In genomic region chr5:98489021-98489420, GRCh38 we compare ENCODE assay signal across 23 cellular contexts.
A peak's percentile ranks its signal among the peaks of the same experiment; 100 is the strongest.
DNase-seq lines count a peak whose midpoint lies in the region; ATAC-seq, FAIRE-seq and TF ChIP-seq lines count a peak whose summit lies in the region.
"Had no signal": no experiment of that assay in that cellular context is flagged by ENCODE, and none has a peak within 500 bp of the region (broad histone marks: within the 10 kb centered on the region; RNA-seq: fewer than 3 reads in every experiment).

No MANE protein-coding gene starts in this region.

- TF ChIP-seq CTCF in HFF-Myc (IDR thresholded peaks at IDR 0.05; ENCODE audit: low read depth, low read length, missing control alignments): no peak
- TF ChIP-seq CTCF in astrocyte (IDR thresholded peaks at IDR 0.05; ENCODE audit: insufficient read depth, low read depth, low read length): no peak
- TF ChIP-seq CTCF in fibroblast of mammary gland (conservative IDR thresholded peaks at IDR 0.05; ENCODE audit: control insufficient read depth, insufficient read depth, low read depth, low read length): no peak

- ATAC-seq in GM21515 (IDR thresholded peaks at IDR 0.05; ENCODE audit: unreplicated experiment): no peak
- ATAC-seq: CD8-positive, alpha-beta T cell; GM12878; GM23338; HCT116 had no signal

- H3K27ac Mint-ChIP-seq in astrocyte (ENCODE audit: unreplicated experiment): no peak overlapping the region
- H3K27ac Mint-ChIP-seq: B cell; CD4-positive, CD25-positive, alpha-beta regulatory T cell; CD8-positive, alpha-beta T cell; GM23338; H9; HFFc6 had no signal

- no peaks in the 10 kb centered on the region for H3K27me3 ChIP-seq in astrocyte (ENCODE audit: insufficient read depth, low read length)
- H3K27me3 ChIP-seq: BLaER1 had no signal

- H3K4me3 Mint-ChIP-seq in astrocyte (ENCODE audit: unreplicated experiment): no peak overlapping the region
- H3K4me3 Mint-ChIP-seq: B cell; CD4-positive, CD25-positive, alpha-beta regulatory T cell; CD8-positive, alpha-beta T cell; GM23338; H9; HFFc6 had no signal

- no peak overlapping the region for H3K4me2 ChIP-seq in astrocyte (ENCODE audit: low read length)
- H3K4me2 ChIP-seq: BLaER1, GM23338 had no signal

- peak; percentile 17 for FAIRE-seq in astrocyte (lab: Jason Lieb, UNC)
- FAIRE-seq: D721Med, GM12878, GM19239 had no signal

- no peak overlapping the region for H3K27ac ChIP-seq in astrocyte (ENCODE audit: low read depth, low read length)
- H3K27ac ChIP-seq: BLaER1, C4-2B had no signal

- no peaks in the 10 kb centered on the region for H3K9me3 ChIP-seq in astrocyte (ENCODE audit: insufficient read depth, low read depth, low read length)
- H3K9me3 ChIP-seq: BLaER1, Caco-2 had no signal

- DNase-seq in HFF-Myc (ENCODE audit: extremely low read depth, low read depth) (peak; percentile 76), astrocyte (ENCODE audit: low read depth) (no peak), fibroblast of mammary gland (ENCODE audit: low read depth) (peak; percentile 32), T1000 (lab: John Stamatoyannopoulos, UW) (no peak), cerebellar cortex (ENCODE audit: low spot score) (no peak)
- DNase-seq: Caco-2; CD4-positive, CD25-positive, alpha-beta regulatory T cell; CD8-positive, alpha-beta T cell; DMS 273 treated with DMSO at 0.1 percent for 48 hours; DMS79; EL; GDM1; H9; HFFc6 had no signal

- H3K27me3 Mint-ChIP-seq in astrocyte (ENCODE audit: low read depth, unreplicated experiment): no peaks in the 10 kb centered on the region
- H3K27me3 Mint-ChIP-seq: B cell; CD4-positive, CD25-positive, alpha-beta regulatory T cell had no signal

- no peaks in the 10 kb centered on the region for H3K4me1 Mint-ChIP-seq in astrocyte (ENCODE audit: low read depth, unreplicated experiment)
- H3K4me1 Mint-ChIP-seq: B cell, GM23338, H9 had no signal

- no peak overlapping the region for H3K9ac ChIP-seq in astrocyte (ENCODE audit: low read length)
- H3K9ac ChIP-seq: BLaER1 had no signal

- H4K20me1 ChIP-seq in astrocyte (ENCODE audit: insufficient read depth, low read length): no peaks in the 10 kb centered on the region
- H4K20me1 ChIP-seq: BLaER1 had no signal

- no peak overlapping the region for H3K4me3 ChIP-seq in HFF-Myc (replicated peaks; ENCODE audit: low read depth, low read length)
- no peak overlapping the region for H3K4me3 ChIP-seq in astrocyte (ENCODE audit: insufficient read depth, low read depth, low read length)
- no peak overlapping the region for H3K4me3 ChIP-seq in fibroblast of mammary gland (ENCODE audit: control insufficient read depth, low read depth, low read length)
- H3K4me3 ChIP-seq: BLaER1, GM12878, GM23338 had no signal

- H3K79me2 ChIP-seq in astrocyte (ENCODE audit: insufficient read depth, low read length): no peaks in the 10 kb centered on the region

- H3K36me3 ChIP-seq in astrocyte (ENCODE audit: insufficient read depth, low read length): no peaks in the 10 kb centered on the region
- H3K36me3 ChIP-seq: BLaER1 had no signal

- peaks cover 17% of the 10 kb centered on the region for H3K9me3 Mint-ChIP-seq in astrocyte (ENCODE audit: unreplicated experiment)

- no peak overlapping the region for H2AFZ ChIP-seq in astrocyte (ENCODE audit: low read depth, low read length)
- H2AFZ ChIP-seq: GM23338 had no signal

- H3K36me3 Mint-ChIP-seq in astrocyte (ENCODE audit: low read depth, unreplicated experiment): no peaks in the 10 kb centered on the region
- H3K36me3 Mint-ChIP-seq: CD4-positive, CD25-positive, alpha-beta regulatory T cell; CD8-positive, alpha-beta T cell had no signal

- no peaks in the 10 kb centered on the region for H3K4me1 ChIP-seq in astrocyte (ENCODE audit: insufficient read depth, low read length)
- H3K4me1 ChIP-seq: Caco-2 had no signal

Comparison
In these comparisons a context has a peak if more than half of its experiments do, and no peak if none do; other contexts are left out.
1. DNase-seq: peak in HFF-Myc (single experiment) and fibroblast of mammary gland (single experiment); none in astrocyte (single experiment), T1000 (single experiment) and cerebellar cortex (single experiment).